ENCODE assay signal across 8 cellular contexts in genomic region chr10:17643755-17644484, GRCh38. TPM values are rescaled to one million over a fixed set of nuclear protein-coding genes. Genes with fewer than 3 reads are reported as not detected.
A peak's percentile ranks its signal among the peaks of the same experiment; 100 is the strongest.
DNase-seq lines count a peak whose midpoint lies in the region; ATAC-seq and TF ChIP-seq lines count a peak whose summit lies in the region.

Gene STAM (plus strand): TSS chr10:17644151. CDS start chr10:17644340, 189 bp downstream.

- H3K4me3 Mint-ChIP-seq in activated CD4-positive, alpha-beta T cell treated with anti-CD3 and anti-CD28 coated beads, Interleukin-2, amount 10 ng/mL, durations not matched to agents 7 days and 5 days = peak within 1 kb of the TSS; percentile 94

- H3K27me3 Mint-ChIP-seq in activated CD4-positive, alpha-beta T cell treated with anti-CD3 and anti-CD28 coated beads, Interleukin-2, amount 10 ng/mL, durations not matched to agents 7 days and 5 days = no peaks in the 10 kb centered on the region

- H3K9me3 Mint-ChIP-seq in activated CD4-positive, alpha-beta T cell treated with anti-CD3 and anti-CD28 coated beads, Interleukin-2, amount 10 ng/mL, durations not matched to agents 7 days and 5 days = peaks cover 6% of the 10 kb centered on the region

- peak within 1 kb of the TSS; percentile 95 for H3K27ac ChIP-seq in C4-2B

- peak; percentile 88 for DNase-seq in NCI-H69 (lab: John Stamatoyannopoulos, UW)
- peak; percentile 93 for DNase-seq in activated CD4-positive, alpha-beta T cell treated with anti-CD3 and anti-CD28 coated beads, Interleukin-2, amount 10 ng/mL, durations not matched to agents 7 days and 5 days
- peak; percentile 61 for DNase-seq in cortex of kidney (lab: John Stamatoyannopoulos, UW)
- peak; percentile 97 for DNase-seq in left kidney (ENCODE audit: low read depth, low spot score)
- peak; percentile 93 to 94 for DNase-seq in stimulated activated CD4-positive, alpha-beta T cell treated with anti-CD3 and anti-CD28 coated beads, Interleukin-2, amount 100 ng/mL, for 24 hours

- CTCF ChIA-PET in activated CD4-positive, alpha-beta T cell treated with anti-CD3 and anti-CD28 coated beads, Interleukin-2, amount 10 ng/mL, durations not matched to agents 7 days and 5 days (lab: Charles Lee) = interaction anchor here (0.5 to 1.8 kb wide), 15 partner anchors 9 to 1123 kb away, joined by 3 to 8 read pairs (median 4); partner anchors contain the start of gene HACD1

- peaks cover 57% of the 10 kb centered on the region for H3K4me1 Mint-ChIP-seq in activated CD4-positive, alpha-beta T cell treated with anti-CD3 and anti-CD28 coated beads, Interleukin-2, amount 10 ng/mL, durations not matched to agents 7 days and 5 days

- POLR2A ChIA-PET in activated CD4-positive, alpha-beta T cell treated with anti-CD3 and anti-CD28 coated beads, Interleukin-2, amount 10 ng/mL, durations not matched to agents 7 days and 5 days (lab: Charles Lee) = interaction anchor here (0.6 to 1.1 kb wide), 4 partner anchors 10 to 549 kb away, joined by 3 to 6 read pairs (median 4); no protein-coding TSS in a partner anchor

- H3K36me3 Mint-ChIP-seq in activated CD4-positive, alpha-beta T cell treated with anti-CD3 and anti-CD28 coated beads, Interleukin-2, amount 10 ng/mL, durations not matched to agents 7 days and 5 days (ENCODE audit: low read depth) = peaks cover 21% of the 10 kb centered on the region

- H3K27ac Mint-ChIP-seq in activated CD4-positive, alpha-beta T cell treated with anti-CD3 and anti-CD28 coated beads, Interleukin-2, amount 10 ng/mL, durations not matched to agents 7 days and 5 days = peak within 1 kb of the TSS; percentile 100

- peak; percentile 81 for ATAC-seq in GM19372 (IDR thresholded peaks at IDR 0.05; ENCODE audit: low read depth, unreplicated experiment)
- ATAC-seq in HG03521 (IDR thresholded peaks at IDR 0.05; ENCODE audit: unreplicated experiment) = peak; percentile 92

- TF ChIP-seq CTCF in C4-2B (conservative IDR thresholded peaks at IDR 0.05) = no peak

RNA-seq across cellular contexts. Expression of gene STAM, which starts in this region (rescaled TPM):
- total RNA-seq in activated CD4-positive, alpha-beta T cell treated with anti-CD3 and anti-CD28 coated beads, Interleukin-2, amount 10 ng/mL, durations not matched to agents 7 days and 5 days = 10 to 100 TPM; 16.6 to 23.8 TPM

Comparison
In these comparisons a context has a peak if more than half of its experiments do, and no peak if none do; other contexts are left out.
1. Peak in every context shown above with its lines: DNase-seq, ATAC-seq and H3K27ac ChIP-seq.